ENCODE assay signal across 1 cellular context in the genomic region with DNA sequence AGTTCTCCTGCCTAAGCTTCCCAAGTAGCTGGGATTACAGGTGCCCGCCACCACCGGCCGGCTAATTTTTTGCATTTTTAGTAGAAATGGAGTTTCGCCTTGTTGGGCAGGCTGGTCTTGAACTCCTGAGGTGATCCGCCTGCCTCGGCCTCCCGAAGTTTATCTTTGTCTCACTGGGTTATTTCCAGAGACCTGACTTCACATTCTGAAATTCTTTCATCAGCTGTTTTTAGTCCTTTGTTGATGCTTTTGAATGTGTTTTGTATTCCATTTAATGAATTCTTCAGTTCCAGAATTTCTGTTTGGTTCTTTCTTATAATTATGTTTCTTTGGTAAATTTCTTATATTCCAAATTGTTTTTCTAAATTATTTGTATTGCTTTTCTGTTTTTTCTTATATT.
TF ChIP-seq lines count a peak whose summit lies in the region.

No MANE protein-coding gene starts in this region.

TF ChIP-seq in SK-N-SH, 30 proteins besides CTCF, POLR2A, EP300 and RAD21 (continued from another document):
- TF ChIP-seq IRF3 (IDR thresholded peaks at IDR 0.05; ENCODE audit: low read depth, low read length) (no peak), MXI1 (IDR thresholded peaks at IDR 0.05; ENCODE audit: low read depth, low read length) (no peak), GABPA (IDR thresholded peaks at IDR 0.05; ENCODE audit: low read depth) (no peak), MEF2A (IDR thresholded peaks at IDR 0.05; ENCODE audit: borderline replicate concordance, low read depth) (no peak), RFX5 (IDR thresholded peaks at IDR 0.05; ENCODE audit: low read length) (no peak), EZH2phosphoT487 (IDR thresholded peaks at IDR 0.05; ENCODE audit: borderline replicate concordance, low read depth) (no peak), FOXM1 (IDR thresholded peaks at IDR 0.05; ENCODE audit: low read depth) (no peak), CHD2 (IDR thresholded peaks at IDR 0.05; ENCODE audit: low read length, partially characterized antibody) (no peak), RCOR1 (IDR thresholded peaks at IDR 0.05; ENCODE audit: low read length) (no peak), ZBTB33 (IDR thresholded peaks at IDR 0.05; ENCODE audit: borderline replicate concordance, low read depth) (no peak)
